Comparison of ENCODE assay signal across 33 cellular contexts in the genomic region with DNA sequence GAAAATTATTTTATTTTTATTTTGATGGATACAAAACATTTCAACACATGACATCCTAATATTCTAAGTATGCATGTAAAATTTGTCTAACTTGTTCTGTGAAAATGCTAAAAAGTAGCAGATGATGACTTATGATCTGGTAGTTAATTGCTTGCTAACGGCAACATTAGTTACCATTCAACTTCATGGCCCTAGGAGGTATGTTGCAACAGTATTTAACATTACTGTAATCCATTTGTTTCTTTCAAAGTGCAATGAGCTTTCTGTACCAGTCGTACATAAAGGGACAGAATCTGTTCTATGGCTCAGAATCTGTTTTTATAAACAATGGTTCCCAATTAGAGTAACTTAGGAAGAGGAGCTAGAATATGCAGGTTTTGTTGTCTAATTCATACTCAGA.
"Had no signal": no experiment of that assay in that cellular context is flagged by ENCODE, and none has a peak within 500 bp of the region (broad histone marks: within the 10 kb centered on the region; RNA-seq: fewer than 3 reads in every experiment).

No MANE protein-coding gene starts in this region.

- H3K4me3 Mint-ChIP-seq: activated B cell treated with CpG ODN at 0.5 μM for 24 hours; activated CD8-positive, alpha-beta memory T cell treated with anti-CD3 and anti-CD28 coated beads, Interleukin-2, amount 10 ng/mL, durations not matched to agents 7 days and 5 days; activated CD8-positive, alpha-beta T cell treated with anti-CD3 and anti-CD28 coated beads, Interleukin-2, amount 10 ng/mL, durations not matched to agents 7 days and 5 days; activated naive CD4-positive, alpha-beta T cell treated with anti-CD3 and anti-CD28 coated beads for 36 hours; activated naive CD4-positive, alpha-beta T cell treated with anti-CD3 and anti-CD28 coated beads, Interleukin-2, amount 50 U/mL, for 24 hours; activated naive CD8-positive, alpha-beta T cell treated with anti-CD3 and anti-CD28 coated beads for 36 hours; activated naive CD8-positive, alpha-beta T cell treated with anti-CD3 and anti-CD28 coated beads, Interleukin-2, amount 50 U/mL, for 24 hours; activated T-helper 1 cell treated with anti-CD3 and anti-CD28 coated beads, Interleukin-12 subunit alpha, Interleukin-12 subunit beta, Interleukin-2, Interleukin-4 antibody, amounts not matched to agents 30 ng/mL and 10 ng/mL and 1 ng/mL, durations not matched to agents 14 hours and 24 hours and 36 hours; central memory CD8-positive, alpha-beta T cell; effector memory CD8-positive, alpha-beta T cell; T-helper 17 cell; T-helper 2 cell treated with Interferon-gamma antibody and Interleukin-4, amounts not matched to agents 5 μg/mL and 100 μg/mL, for 36 hours had no signal

- DNase-seq: activated B cell treated with CpG ODN at 0.5 μM for 24 hours; activated CD4-positive, alpha-beta T cell treated with anti-CD3 and anti-CD28 coated beads for 48 hours; activated CD4-positive, alpha-beta T cell treated with anti-CD3 and anti-CD28 coated beads, Interleukin-2, amount 50 U/mL, for 1 hour; activated CD4-positive, alpha-beta T cell treated with anti-CD3 and anti-CD28 coated beads, Interleukin-2, amount 50 U/mL, for 48 hours; activated CD8-positive, alpha-beta memory T cell treated with anti-CD3 and anti-CD28 coated beads, Interleukin-2, amount 10 ng/mL, durations not matched to agents 7 days and 5 days; activated CD8-positive, alpha-beta memory T cell treated with anti-CD3 and anti-CD28 coated beads, Interleukin-2, amount 50 U/mL, for 4 hours; activated CD8-positive, alpha-beta T cell treated with anti-CD3 and anti-CD28 coated beads, Interleukin-2, amount 10 ng/mL, durations not matched to agents 7 days and 5 days; activated effector memory CD4-positive, alpha-beta T cell treated with anti-CD3 and anti-CD28 coated beads, Interleukin-2, amount 50 U/mL, for 16 hours; activated naive CD4-positive, alpha-beta T cell treated with anti-CD3 and anti-CD28 coated beads for 36 hours; activated naive CD8-positive, alpha-beta T cell treated with anti-CD3 and anti-CD28 coated beads for 36 hours; activated naive CD8-positive, alpha-beta T cell treated with anti-CD3 and anti-CD28 coated beads, Interleukin-2, amount 50 U/mL, for 24 hours; activated T-cell treated with anti-CD3 and anti-CD28 coated beads, Interleukin-2, amount 50 U/mL, for 1 hour; activated T-cell treated with anti-CD3 and anti-CD28 coated beads, Interleukin-2, amount 50 U/mL, for 48 hours; brain microvascular endothelial cell; cortex of kidney; dermis blood vessel endothelial cell; effector CD4-positive, alpha-beta T cell; effector memory CD8-positive, alpha-beta T cell; esophagus squamous epithelium; heart right ventricle; T-helper 1 cell; T-helper 17 cell; T1000; WERI-Rb-1 had no signal

- H3K36me3 ChIP-seq: brain microvascular endothelial cell, esophagus squamous epithelium, gastroesophageal sphincter, heart right ventricle, WERI-Rb-1 had no signal

- H3K4me3 ChIP-seq: esophagus squamous epithelium, gastroesophageal sphincter, heart right ventricle had no signal

- H3K9me3 Mint-ChIP-seq: activated B cell treated with CpG ODN at 0.5 μM for 24 hours; activated naive CD4-positive, alpha-beta T cell treated with anti-CD3 and anti-CD28 coated beads for 36 hours; activated naive CD4-positive, alpha-beta T cell treated with anti-CD3 and anti-CD28 coated beads, Interleukin-2, amount 50 U/mL, for 24 hours; activated naive CD8-positive, alpha-beta T cell treated with anti-CD3 and anti-CD28 coated beads for 36 hours; activated T-helper 1 cell treated with anti-CD3 and anti-CD28 coated beads, Interleukin-12 subunit alpha, Interleukin-12 subunit beta, Interleukin-2, Interleukin-4 antibody, amounts not matched to agents 30 ng/mL and 10 ng/mL and 1 ng/mL, durations not matched to agents 14 hours and 24 hours and 36 hours; activated T-helper 2 cell treated with anti-CD3 and anti-CD28 coated beads, Interferon-gamma antibody, Interleukin-2, Interleukin-4, amounts not matched to agents 10 μg/mL and 5 μg/mL and 100 μg/mL, durations not matched to agents 14 hours and 24 hours and 36 hours; effector memory CD8-positive, alpha-beta T cell; T-helper 2 cell treated with Interferon-gamma antibody and Interleukin-4, amounts not matched to agents 5 μg/mL and 100 μg/mL, for 36 hours had no signal

- H3K4me1 Mint-ChIP-seq: activated B cell treated with CpG ODN at 0.5 μM for 24 hours; activated CD8-positive, alpha-beta memory T cell treated with anti-CD3 and anti-CD28 coated beads, Interleukin-2, amount 10 ng/mL, durations not matched to agents 7 days and 5 days; activated naive CD4-positive, alpha-beta T cell treated with anti-CD3 and anti-CD28 coated beads, Interleukin-2, amount 50 U/mL, for 24 hours; activated naive CD8-positive, alpha-beta T cell treated with anti-CD3 and anti-CD28 coated beads for 36 hours; activated naive CD8-positive, alpha-beta T cell treated with anti-CD3 and anti-CD28 coated beads, Interleukin-2, amount 50 U/mL, for 24 hours; central memory CD8-positive, alpha-beta T cell; T-helper 17 cell had no signal

- H3K9me3 ChIP-seq: esophagus squamous epithelium, gastroesophageal sphincter, heart right ventricle had no signal

- H3K36me3 Mint-ChIP-seq: activated CD8-positive, alpha-beta memory T cell treated with anti-CD3 and anti-CD28 coated beads, Interleukin-2, amount 10 ng/mL, durations not matched to agents 7 days and 5 days; activated naive CD4-positive, alpha-beta T cell treated with anti-CD3 and anti-CD28 coated beads, Interleukin-2, amount 50 U/mL, for 24 hours; activated naive CD8-positive, alpha-beta T cell treated with anti-CD3 and anti-CD28 coated beads for 36 hours had no signal

- H3K27me3 ChIP-seq: brain microvascular endothelial cell, esophagus squamous epithelium, gastroesophageal sphincter, heart right ventricle had no signal

- H3K27ac ChIP-seq: brain microvascular endothelial cell, epithelial cell of prostate, esophagus squamous epithelium, foreskin keratinocyte, gastroesophageal sphincter, heart right ventricle, WERI-Rb-1 had no signal

- H3K27me3 Mint-ChIP-seq: activated B cell treated with CpG ODN at 0.5 μM for 24 hours; activated CD8-positive, alpha-beta memory T cell treated with anti-CD3 and anti-CD28 coated beads, Interleukin-2, amount 10 ng/mL, durations not matched to agents 7 days and 5 days; activated naive CD8-positive, alpha-beta T cell treated with anti-CD3 and anti-CD28 coated beads for 36 hours; central memory CD8-positive, alpha-beta T cell; effector memory CD8-positive, alpha-beta T cell; T-helper 17 cell had no signal

- ATAC-seq: activated CD4-positive, CD25-positive, alpha-beta regulatory T cell treated with anti-CD3 and anti-CD28 coated beads, Interleukin-2, amount 50 U/mL, for 24 hours; activated CD8-positive, alpha-beta memory T cell treated with anti-CD3 and anti-CD28 coated beads, Interleukin-2, amount 10 ng/mL, durations not matched to agents 7 days and 5 days; activated CD8-positive, alpha-beta T cell treated with anti-CD3 and anti-CD28 coated beads, Interleukin-2, amount 10 ng/mL, durations not matched to agents 7 days and 5 days; activated naive CD8-positive, alpha-beta T cell treated with anti-CD3 and anti-CD28 coated beads, Interleukin-2, amount 50 U/mL, for 24 hours; effector memory CD8-positive, alpha-beta T cell; foreskin keratinocyte; gastroesophageal sphincter; heart right ventricle; T-helper 17 cell had no signal

- H3K27ac Mint-ChIP-seq: activated B cell treated with CpG ODN at 0.5 μM for 24 hours; activated CD8-positive, alpha-beta memory T cell treated with anti-CD3 and anti-CD28 coated beads, Interleukin-2, amount 10 ng/mL, durations not matched to agents 7 days and 5 days; activated CD8-positive, alpha-beta T cell treated with anti-CD3 and anti-CD28 coated beads, Interleukin-2, amount 10 ng/mL, durations not matched to agents 7 days and 5 days; activated naive CD4-positive, alpha-beta T cell treated with anti-CD3 and anti-CD28 coated beads for 36 hours; activated naive CD4-positive, alpha-beta T cell treated with anti-CD3 and anti-CD28 coated beads, Interleukin-2, amount 50 U/mL, for 24 hours; activated naive CD8-positive, alpha-beta T cell treated with anti-CD3 and anti-CD28 coated beads for 36 hours; activated naive CD8-positive, alpha-beta T cell treated with anti-CD3 and anti-CD28 coated beads, Interleukin-2, amount 50 U/mL, for 24 hours; activated T-helper 1 cell treated with anti-CD3 and anti-CD28 coated beads, Interleukin-12 subunit alpha, Interleukin-12 subunit beta, Interleukin-2, Interleukin-4 antibody, amounts not matched to agents 30 ng/mL and 10 ng/mL and 1 ng/mL, durations not matched to agents 14 hours and 24 hours and 36 hours; activated T-helper 2 cell treated with anti-CD3 and anti-CD28 coated beads, Interferon-gamma antibody, Interleukin-2, Interleukin-4, amounts not matched to agents 10 μg/mL and 5 μg/mL and 100 μg/mL, durations not matched to agents 14 hours and 24 hours and 36 hours; effector memory CD8-positive, alpha-beta T cell; T-helper 17 cell; T-helper 2 cell treated with Interferon-gamma antibody and Interleukin-4, amounts not matched to agents 5 μg/mL and 100 μg/mL, for 36 hours had no signal

- H3K4me1 ChIP-seq: esophagus squamous epithelium, foreskin keratinocyte, gastroesophageal sphincter, heart right ventricle had no signal
